In the genomic region with DNA sequence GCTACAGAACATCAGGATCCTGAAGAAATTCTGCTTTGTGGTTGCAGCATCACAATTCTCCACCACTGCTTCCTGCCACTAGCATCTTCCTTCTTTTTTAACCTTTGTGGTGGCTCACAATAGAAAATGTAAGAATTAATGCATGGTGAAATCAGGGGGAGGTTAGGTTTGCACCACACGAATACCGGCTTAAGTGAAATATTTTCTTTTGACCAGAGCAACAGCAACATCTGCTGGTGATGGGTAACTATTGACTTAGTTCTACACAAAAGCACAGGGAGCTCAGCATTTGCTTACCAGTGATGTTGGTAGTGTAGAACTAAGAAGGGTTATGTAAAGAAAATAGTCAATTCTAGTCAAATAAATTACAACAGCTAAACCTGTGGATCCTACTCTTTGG, we compare ENCODE assay signal across 8 cellular contexts.
DNase-seq lines count a peak whose midpoint lies in the region; ATAC-seq, FAIRE-seq and TF ChIP-seq lines count a peak whose summit lies in the region.

No MANE protein-coding gene starts in this region.

- no peak overlapping the region for H3K9ac ChIP-seq in trophoblast cell (ENCODE audit: low read length)

- H3K18ac ChIP-seq in trophoblast cell (ENCODE audit: low read length) = no peak overlapping the region

- no peaks in the 10 kb centered on the region for H3K79me2 ChIP-seq in trophoblast cell (ENCODE audit: control insufficient read depth, insufficient read depth, low read length, poor library complexity)

- peak; percentile 53 for FAIRE-seq in A204.1 (lab: Jason Lieb, UNC)

- H3K4me1 ChIP-seq in trophoblast cell (ENCODE audit: control insufficient read depth in 1 of 2, insufficient read depth in 2 of 2, low read length in 2 of 2) = no peaks in the 10 kb centered on the region

- H2AK5ac ChIP-seq in trophoblast cell (ENCODE audit: low read length) = no peak overlapping the region

- H3K36me3 ChIP-seq in trophoblast cell (ENCODE audit: control insufficient read depth in 1 of 2, insufficient read depth in 2 of 2, low read length in 2 of 2) = peaks cover 2 to 8% of the 10 kb centered on the region in 2 experiments

- no peaks in the 10 kb centered on the region for H3K9me3 ChIP-seq in trophoblast cell (ENCODE audit: insufficient read depth, low read depth, low read length)

- H3K4ac ChIP-seq in trophoblast cell (ENCODE audit: low read depth, low read length) = no peak overlapping the region

- H3K4me2 ChIP-seq in trophoblast cell (ENCODE audit: low read length) = no peak overlapping the region

- H2BK5ac ChIP-seq in trophoblast cell (ENCODE audit: low read depth, low read length, poor library complexity) = no peak overlapping the region

- H3K23ac ChIP-seq in trophoblast cell (ENCODE audit: low read length) = no peak overlapping the region

- no peak overlapping the region for H2BK12ac ChIP-seq in trophoblast cell (ENCODE audit: low read length)

- H3K14ac ChIP-seq in trophoblast cell (ENCODE audit: low read length) = no peak overlapping the region

- H4K12ac ChIP-seq in trophoblast cell (ENCODE audit: low read depth, low read length) = no peak overlapping the region

- H4K8ac ChIP-seq in trophoblast cell (ENCODE audit: low read depth, low read length) = no peak overlapping the region

- no peak overlapping the region for H2AFZ ChIP-seq in trophoblast cell (ENCODE audit: insufficient read depth, low read length, poor library complexity)

- no CpG with 5 or more reads among the region's 2 CpGs for WGBS in trophoblast cell (ENCODE audit: extremely low coverage, insufficient coverage, insufficient read length)

- no peak overlapping the region for H3K4me3 ChIP-seq in GM12864 (ENCODE audit: low read depth, low read length)
- no peak overlapping the region for H3K4me3 ChIP-seq in trophoblast cell (ENCODE audit: low read depth, low read length)

- no peak overlapping the region for H4K91ac ChIP-seq in trophoblast cell (ENCODE audit: low read depth, low read length)

- H3K27ac ChIP-seq in trophoblast cell (ENCODE audit: low read depth, low read length) = no peak overlapping the region

- DNase-seq in GM12864 (ENCODE audit: low read depth) = no peak
- DNase-seq in NCI-H524 treated with DMSO at 0.1 percent for 48 hours (lab: John Stamatoyannopoulos, UW) = peak; percentile 38
- peak; percentile 68 for DNase-seq in dermis blood vessel endothelial cell
- peak; percentile 24 to 63 for DNase-seq in trophoblast cell
- no peak for DNase-seq in UCSD-AML1 (lab: John Stamatoyannopoulos, UW; ENCODE audit: unreplicated experiment)
- DNase-seq in DMS79 (lab: John Stamatoyannopoulos, UW) = no peak

- ATAC-seq in HG02870 (IDR thresholded peaks at IDR 0.05; ENCODE audit: unreplicated experiment) = peak; percentile 70

- no peaks in the 10 kb centered on the region for H3K79me1 ChIP-seq in trophoblast cell (ENCODE audit: low read length)

- TF ChIP-seq CTCF in GM12864 (IDR thresholded peaks at IDR 0.05; ENCODE audit: low read depth, low read length, missing control alignments) = peak; percentile 49

- H3K27me3 ChIP-seq in trophoblast cell (ENCODE audit: insufficient read depth, low read length) = no peaks in the 10 kb centered on the region

- no peak overlapping the region for H2BK120ac ChIP-seq in trophoblast cell (ENCODE audit: insufficient read depth, low read length, poor library complexity)

Comparison
In these comparisons a context has a peak if more than half of its experiments do, and no peak if none do; other contexts are left out.
1. DNase-seq: peak in NCI-H524 treated with DMSO at 0.1 percent for 48 hours (single experiment), dermis blood vessel endothelial cell (single experiment) and trophoblast cell (2 of 2); none in GM12864 (single experiment), UCSD-AML1 (single experiment) and DMS79 (single experiment).